ENCODE assay signal across 13 cellular contexts in the genomic region with DNA sequence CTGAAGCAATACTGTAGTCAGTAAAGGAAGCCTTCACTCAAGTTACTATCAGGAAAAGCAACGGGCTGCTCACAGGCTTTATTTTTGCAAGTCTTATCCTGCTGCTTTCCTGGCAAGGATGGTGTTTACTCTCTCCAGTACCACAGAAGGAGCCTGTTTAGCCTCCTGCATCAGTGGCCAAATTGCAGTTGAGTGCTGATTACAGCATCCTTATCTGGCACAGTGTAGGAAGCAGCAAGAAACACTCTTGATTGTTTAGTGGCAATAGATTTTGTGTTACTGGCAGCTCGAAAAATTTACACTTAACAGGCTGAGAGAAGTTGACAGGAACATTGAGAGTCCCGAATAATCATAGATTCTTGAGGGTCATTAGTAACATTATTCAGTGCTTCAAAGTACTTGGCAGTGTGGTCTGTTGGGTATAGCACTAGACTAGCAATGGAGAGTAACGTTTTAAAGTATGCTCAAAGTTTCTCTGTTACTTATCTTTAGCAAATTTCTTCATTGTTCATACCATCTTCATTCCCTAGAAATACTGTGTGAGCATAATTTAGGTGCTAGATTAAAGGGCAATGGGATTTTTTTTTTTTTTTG. TPM values are rescaled to one million over a fixed set of nuclear protein-coding genes. Genes with fewer than 3 reads are reported as not detected.
A peak's percentile ranks its signal among the peaks of the same experiment; 100 is the strongest.
DNase-seq lines count a peak whose midpoint lies in the region; ATAC-seq and TF ChIP-seq lines count a peak whose summit lies in the region.
"Had no signal": no experiment of that assay in that cellular context is flagged by ENCODE, and none has a peak within 500 bp of the region (broad histone marks: within the 10 kb centered on the region; RNA-seq: fewer than 3 reads in every experiment).

No MANE protein-coding gene starts in this region.

- CTCF ChIA-PET in OCI-LY7 (lab: Charles Lee; ENCODE audit: unreplicated experiment), result no interaction called here

- H3K9me3 ChIP-seq in upper lobe of right lung (no peaks in the 10 kb centered on the region), OCI-LY7 (ENCODE audit: low read length) (no peaks in the 10 kb centered on the region)
- H3K9me3 ChIP-seq: A549, tibial artery had no signal

- H3K4me2 ChIP-seq in OCI-LY7 (ENCODE audit: low read length), result no peak overlapping the region
- H3K4me2 ChIP-seq: A549 had no signal

- no peak overlapping the region for H3K27ac ChIP-seq in upper lobe of right lung
- no peak overlapping the region for H3K27ac ChIP-seq in OCI-LY7 (ENCODE audit: low read depth, low read length, poor library complexity, severe bottlenecking)
- H3K27ac ChIP-seq: A549, foreskin keratinocyte, tibial artery had no signal

- H2AFZ ChIP-seq in OCI-LY7 (ENCODE audit: low read length), result no peak overlapping the region

- intact Hi-C loops in upper lobe of right lung (cut with DNase I), result no loop called here
- intact Hi-C loops in OCI-LY7 (cut with micrococcal nuclease; ENCODE audit: unreplicated experiment), result no loop called here

- DNase-seq in NCI-H1436 (lab: John Stamatoyannopoulos, UW) (peak; percentile 34), NCI-H1436 treated with DMSO at 0.1 percent for 48 hours (lab: John Stamatoyannopoulos, UW) (no peak), brain pericyte (ENCODE audit: low read depth, low spot score) (peak; percentile 65), left kidney (ENCODE audit: low read depth, low spot score) (peak; percentile 16), upper lobe of right lung (no peak), OCI-LY7 (ENCODE audit: low spot score) (no peak)
- DNase-seq in activated CD4-positive, CD25-positive, alpha-beta regulatory T cell treated with anti-CD3 and anti-CD28 coated beads, Interleukin-2, amount 50 U/mL, for 72 hours, result no peak
- DNase-seq: foreskin keratinocyte had no signal

- no peaks in the 10 kb centered on the region for H3K9me2 ChIP-seq in OCI-LY7 (ENCODE audit: insufficient read depth, low read length)

- H3K79me2 ChIP-seq in OCI-LY7 (ENCODE audit: insufficient read depth, low read depth, low read length), result no peaks in the 10 kb centered on the region

- TF ChIP-seq CTCF in upper lobe of right lung (IDR thresholded peaks at IDR 0.05) (no peak), OCI-LY7 (conservative IDR thresholded peaks at IDR 0.05; ENCODE audit: low read length) (no peak)

- ATAC-seq in upper lobe of right lung (peak; percentile 91), GM21576 (IDR thresholded peaks at IDR 0.05; ENCODE audit: unreplicated experiment) (no peak)
- ATAC-seq: A549; foreskin keratinocyte; natural killer cell treated with Interleukin-12 subunit alpha and Interleukin-12 subunit beta and Interleukin-15 and Interleukin-18, amount 100 ng/mL, for 72 hours; WTC11 had no signal

- H3K36me3 ChIP-seq in upper lobe of right lung (no peaks in the 10 kb centered on the region), OCI-LY7 (ENCODE audit: insufficient read depth, low read length) (no peaks in the 10 kb centered on the region)
- H3K36me3 ChIP-seq: tibial artery had no signal

- no TSS peak for BruUV-seq in OCI-LY7 (replicated peaks; lab: Mats Ljungman, UMichigan)

- H3K27me3 ChIP-seq in upper lobe of right lung, result no peaks in the 10 kb centered on the region
- H3K27me3 ChIP-seq: foreskin keratinocyte, tibial artery had no signal

- POLR2A ChIA-PET in OCI-LY7 (lab: Charles Lee), result no interaction called here

- H4K20me1 ChIP-seq in OCI-LY7 (ENCODE audit: insufficient read depth, low read length), result no peaks in the 10 kb centered on the region

- H3K4me1 ChIP-seq in upper lobe of right lung (peaks cover 8% of the 10 kb centered on the region), OCI-LY7 (ENCODE audit: insufficient read depth, low read length, poor library complexity, severe bottlenecking) (no peaks in the 10 kb centered on the region)
- H3K4me1 ChIP-seq: A549 had no signal

- no peak overlapping the region for H3K4me3 ChIP-seq in upper lobe of right lung
- H3K4me3 ChIP-seq in OCI-LY7 (ENCODE audit: low read depth, low read length, poor library complexity, severe bottlenecking), result no peak overlapping the region
- H3K4me3 ChIP-seq: A549, tibial artery had no signal

RNA-seq across cellular contexts. Expression of a gene that starts 11.7 kb away (rescaled TPM):
- total RNA-seq in upper lobe of right lung (16.3 TPM), OCI-LY7 (2022) (9.5 and 11.0 TPM in 2 replicates)
- 6.9 and 10.7 TPM in 2 replicates for total RNA-seq in OCI-LY7 (2014; rRNA removed; shearing (Covaris generic))

RNA-seq across cellular contexts. Expression of a gene that starts 25.4 kb away (rescaled TPM):
- total RNA-seq in upper lobe of right lung (15.2 TPM), OCI-LY7 (2022) (69.8 and 70.6 TPM in 2 replicates)
- 35.4 and 48.3 TPM in 2 replicates for total RNA-seq in OCI-LY7 (2014; rRNA removed; shearing (Covaris generic))

RNA-seq across cellular contexts. Expression of a gene that starts 25.4 kb away (rescaled TPM):
- total RNA-seq in upper lobe of right lung (1.0 TPM), OCI-LY7 (2022) (173 and 194 TPM in 2 replicates)
- total RNA-seq in OCI-LY7 (2014; rRNA removed; shearing (Covaris generic)), result 91.7 and 109 TPM in 2 replicates

RNA-seq across cellular contexts. Expression of a gene that starts 45.5 kb away (rescaled TPM):
- total RNA-seq in upper lobe of right lung (not detected), OCI-LY7 (2022) (0.29 TPM in 1 of 2 replicates, not detected in the other)
- 0.25 TPM in 1 of 2 replicates, not detected in the other for total RNA-seq in OCI-LY7 (2014; rRNA removed; shearing (Covaris generic))
- total RNA-seq: foreskin keratinocyte; natural killer cell treated with Interleukin-12 subunit alpha and Interleukin-12 subunit beta and Interleukin-15 and Interleukin-18, amount 100 ng/mL, for 72 hours; WTC11 had no signal

RNA-seq across cellular contexts. Expression of a gene that starts 56.8 kb away (rescaled TPM):
- total RNA-seq in upper lobe of right lung, result 42.5 TPM
- total RNA-seq in OCI-LY7 (2014; rRNA removed; shearing (Covaris generic)), result not detected in 2 replicates
- not detected in 2 replicates for total RNA-seq in OCI-LY7 (2022)

Comparison
In these comparisons a context has a peak if more than half of its experiments do, and no peak if none do; other contexts are left out.
1. DNase-seq: peak in NCI-H1436 (single experiment), brain pericyte (single experiment) and left kidney (single experiment); none in NCI-H1436 treated with DMSO at 0.1 percent for 48 hours (single experiment), upper lobe of right lung (single experiment), OCI-LY7 (single experiment) and activated CD4-positive, CD25-positive, alpha-beta regulatory T cell treated with anti-CD3 and anti-CD28 coated beads, Interleukin-2, amount 50 U/mL, for 72 hours (single experiment).
2. RNA of a gene that starts 25.4 kb away (total RNA-seq): 91.7 to 194 TPM in OCI-LY7; 1.0 TPM in upper lobe of right lung (single experiment); every median in the first group is over 10 times any median in the second.